In genomic region chr7:96273716-96274115, GRCh38 we compare ENCODE assay signal across 18 cellular contexts.
"Had no signal": no experiment of that assay in that cellular context is flagged by ENCODE, and none has a peak within 500 bp of the region (broad histone marks: within the 10 kb centered on the region; RNA-seq: fewer than 3 reads in every experiment).

No MANE protein-coding gene starts in this region.

- H3K4me1 ChIP-seq: breast epithelium, vagina had no signal

- DNase-seq: activated CD4-positive, alpha-beta T cell treated with anti-CD3 and anti-CD28 coated beads, Interleukin-2, amount 50 U/mL, for 1 hour; activated CD4-positive, CD25-positive, alpha-beta regulatory T cell treated with anti-CD3 and anti-CD28 coated beads, Interleukin-2, amount 50 U/mL, for 72 hours; activated naive CD4-positive, alpha-beta T cell; activated T-cell treated with anti-CD3 and anti-CD28 coated beads, Interleukin-2, amount 50 U/mL, for 4 hours; cerebellar nuclear complex; cortex of kidney; effector CD4-positive, alpha-beta T cell; erythroblast; heart left ventricle; left colon; nucleus accumbens; stimulated activated CD4-positive, alpha-beta T cell treated with anti-CD3 and anti-CD28 coated beads, Interleukin-4, amount 100 ng/mL, for 1 hour; stimulated activated naive CD4-positive, alpha-beta T cell; WERI-Rb-1 had no signal

- H3K36me3 ChIP-seq: breast epithelium, thoracic aorta had no signal

- ATAC-seq: activated T-cell treated with anti-CD3 and anti-CD28 coated beads, Interleukin-2, amount 50 U/mL, for 4 hours; heart left ventricle; left colon; sciatic nerve had no signal

- H3K9me3 ChIP-seq: breast epithelium, thoracic aorta, vagina had no signal

- H3K27ac ChIP-seq: breast epithelium, heart left ventricle, thoracic aorta, vagina, WERI-Rb-1 had no signal

- H3K4me3 ChIP-seq: breast epithelium, heart left ventricle, thoracic aorta, vagina had no signal

- H3K27me3 ChIP-seq: breast epithelium, heart left ventricle, vagina had no signal
